ENCODE assay signal across 8 cellular contexts in genomic region chr6:29649701-29650673, GRCh38.
DNase-seq lines count a peak whose midpoint lies in the region; ATAC-seq and TF ChIP-seq lines count a peak whose summit lies in the region.

No MANE protein-coding gene starts in this region.

- DNase-seq in Ammon's horn (ENCODE audit: low spot score) (peak; percentile 100), NCI-H446 treated with DMSO at 0.1 percent for 48 hours (lab: John Stamatoyannopoulos, UW) (peak; percentile 88), choroid plexus epithelial cell (ENCODE audit: low read depth) (peak; percentile 97), kidney tubule cell (ENCODE audit: low spot score) (peak; percentile 96)
- peak; percentile 97 for DNase-seq in activated CD4-positive, alpha-beta T cell treated with anti-CD3 and anti-CD28 coated beads for 1 hour
- peak; percentile 96 to 99 (median 98) for DNase-seq in stimulated activated CD4-positive, alpha-beta T cell treated with anti-CD3 and anti-CD28 coated beads, Interleukin-1b, Interleukin-23, amount 100 ng/mL, for 24 hours (ENCODE audit: low read depth in 4 of 4, low spot score in 1 of 4)

- peak overlapping the region; percentile 60 for H3K4me3 ChIP-seq in choroid plexus epithelial cell (ENCODE audit: low read depth, low read length)

- TF ChIP-seq CTCF in choroid plexus epithelial cell (conservative IDR thresholded peaks at IDR 0.05; ENCODE audit: low read depth, low read length): peak; percentile 94

- peak; percentile 94 for ATAC-seq in GM19043 (IDR thresholded peaks at IDR 0.05; ENCODE audit: low read depth, unreplicated experiment)
- peak; percentile 95 for ATAC-seq in HG03378 (IDR thresholded peaks at IDR 0.05; ENCODE audit: unreplicated experiment)

Comparison
In these comparisons a context has a peak if more than half of its experiments do, and no peak if none do; other contexts are left out.
1. Peak in every context shown above with its lines: DNase-seq, ATAC-seq and H3K4me3 ChIP-seq.